In genomic region chr14:69288001-69288771, GRCh38 we compare ENCODE assay signal across 9 cellular contexts. TPM values are rescaled to one million over a fixed set of nuclear protein-coding genes. Genes with fewer than 3 reads are reported as not detected.
DNase-seq lines count a peak whose midpoint lies in the region; TF ChIP-seq lines count a peak whose summit lies in the region.
"Had no signal": no experiment of that assay in that cellular context is flagged by ENCODE, and none has a peak within 500 bp of the region (broad histone marks: within the 10 kb centered on the region; RNA-seq: fewer than 3 reads in every experiment).

No MANE protein-coding gene starts in this region.

- H3K27ac ChIP-seq in esophagus squamous epithelium: peak overlapping the region in 3 of 4 donors; percentile 36 to 50 (median 40)

- DNase-seq in Caco-2 (peak in 1 of 2 experiments; percentile 34), NCI-H446 treated with DMSO at 0.1 percent for 48 hours (lab: John Stamatoyannopoulos, UW) (peak; percentile 54), esophagus squamous epithelium (lab: John Stamatoyannopoulos, UW) (no peak), nucleus accumbens (lab: John Stamatoyannopoulos, UW) (peak in 30 of 56 donors; percentile 6 to 69 (median 28)), dedifferentiated amniotic fluid mesenchymal stem cell (ENCODE audit: extremely low spot score) (no peak), SKM-1 (lab: John Stamatoyannopoulos, UW; ENCODE audit: unreplicated experiment) (no peak), HEK293T (ENCODE audit: extremely low spot score) (no peak)
- no peak for DNase-seq in stimulated activated CD4-positive, alpha-beta T cell treated with anti-CD3 and anti-CD28 coated beads, Interleukin-2, amount 100 ng/mL, for 24 hours
- DNase-seq: activated gamma-delta T cell had no signal

- TF ChIP-seq POLR2A in esophagus squamous epithelium (IDR thresholded peaks at IDR 0.05): no peak

- CTCF ChIA-PET in Caco-2 (lab: Charles Lee) (interaction anchor here (0.7 to 2.9 kb wide), 19 partner anchors 9 to 172 kb away, joined by 3 to 68 read pairs (median 5); partner anchors contain the start of genes DCAF5, ERH, GALNT16 and SLC39A9), HEK293T (lab: Yijun Ruan, JAX) (interaction anchor here (0.9 to 1.8 kb wide), 6 partner anchors 10 to 425 kb away, joined by 4 to 13 read pairs (median 6); partner anchors contain the start of gene GALNT16)

- no TSS peak for BruUV-seq in Caco-2 (replicated peaks; lab: Mats Ljungman, UMichigan)

- POLR2A ChIA-PET in Caco-2 (lab: Charles Lee) (no interaction called here), HEK293T (lab: Yijun Ruan, JAX) (no interaction called here)

- intact Hi-C loops in Caco-2 (cut with micrococcal nuclease; ENCODE audit: unreplicated experiment): no loop called here
- intact Hi-C loops in esophagus squamous epithelium (cut with DNase I): no loop called here

- no peaks in the 10 kb centered on the region for H3K27me3 ChIP-seq in Caco-2 (replicated peaks; ENCODE audit: control insufficient read depth, insufficient read depth, low read length)
- H3K27me3 ChIP-seq in esophagus squamous epithelium: no peaks in the 10 kb centered on the region

- no peak overlapping the region for H3K27ac Mint-ChIP-seq in Caco-2 (ENCODE audit: unreplicated experiment)

- WGBS in esophagus squamous epithelium, 2 donors: 47 to 71% methylated on average over 3 to 7 of the region's 8 CpGs

- no peaks in the 10 kb centered on the region for H3K9me3 Mint-ChIP-seq in Caco-2 (ENCODE audit: unreplicated experiment)

- H3K4me1 ChIP-seq in Caco-2: peaks cover 4% of the 10 kb centered on the region; the same call in 1 of the 2 replicates
- H3K4me1 ChIP-seq in esophagus squamous epithelium: peaks cover 0 to 18% (median 0%) of the 10 kb centered on the region in 3 donors

- TF ChIP-seq CTCF in Caco-2 (IDR thresholded peaks at IDR 0.05; ENCODE audit: insufficient read depth in 1 of 2, low read depth in 1 of 2, low read length in 1 of 2, severe bottlenecking in 1 of 2, unreplicated experiment in 1 of 2) (peak; percentile 38 to 45), esophagus squamous epithelium (IDR thresholded peaks at IDR 0.05) (peak in 4 of 6 experiments; percentile 15 to 25 (median 24))

- H3K4me3 ChIP-seq in Caco-2 (ENCODE audit: low read depth, low read length) (no peak overlapping the region), esophagus squamous epithelium (no peak overlapping the region)

- H3K4me3 Mint-ChIP-seq in Caco-2 (ENCODE audit: unreplicated experiment): no peak overlapping the region

- H3K36me3 ChIP-seq in Caco-2 (ENCODE audit: control insufficient read depth, insufficient read depth, low read length): no peaks in the 10 kb centered on the region
- H3K36me3 ChIP-seq in esophagus squamous epithelium: no peaks in the 10 kb centered on the region

- H3K36me3 Mint-ChIP-seq in Caco-2 (ENCODE audit: insufficient read depth, unreplicated experiment): no peaks in the 10 kb centered on the region

- peaks cover 11% of the 10 kb centered on the region for H3K4me1 Mint-ChIP-seq in Caco-2 (ENCODE audit: low read depth, unreplicated experiment)

- no peaks in the 10 kb centered on the region for H3K9me3 ChIP-seq in Caco-2
- H3K9me3 ChIP-seq in esophagus squamous epithelium: no peaks in the 10 kb centered on the region

- H3K27me3 Mint-ChIP-seq in Caco-2 (ENCODE audit: insufficient read depth, unreplicated experiment): no peaks in the 10 kb centered on the region

TF ChIP-seq in HEK293T, 16 proteins besides CTCF, POLR2A, EP300 and RAD21:
- TF ChIP-seq FOXM1 (IDR thresholded peaks at IDR 0.05; ENCODE audit: borderline replicate concordance) (no peak), BHLHE40 (IDR thresholded peaks at IDR 0.05; ENCODE audit: borderline replicate concordance) (no peak), NFRKB (IDR thresholded peaks at IDR 0.05) (no peak), SP1 (IDR thresholded peaks at IDR 0.05) (no peak), CTBP1 (IDR thresholded peaks at IDR 0.05; ENCODE audit: borderline replicate concordance) (no peak), FOXK2 (IDR thresholded peaks at IDR 0.05) (no peak), TARDBP (IDR thresholded peaks at IDR 0.05) (no peak), HDGF (IDR thresholded peaks at IDR 0.05; ENCODE audit: borderline replicate concordance) (no peak), ARNT (IDR thresholded peaks at IDR 0.05) (no peak), SUZ12 (IDR thresholded peaks at IDR 0.05) (no peak), ELF4 (IDR thresholded peaks at IDR 0.05) (no peak), ZNF384 (IDR thresholded peaks at IDR 0.05) (no peak), PKNOX1 (IDR thresholded peaks at IDR 0.05) (no peak), L3MBTL2 (conservative IDR thresholded peaks at IDR 0.05) (no peak), FOXA1 (IDR thresholded peaks at IDR 0.05) (no peak)

RNA-seq across cellular contexts. Expression of gene GALNT16, which starts 28.2 kb away (rescaled TPM):
- total RNA-seq in Caco-2 (2022) (3.2 and 3.8 TPM in 2 replicates), esophagus squamous epithelium (1 to 10 TPM in 2 of 4 donors, under 1 TPM in 2; 0.11 to 2.7 (median 1.3) TPM)

Comparison
In these comparisons a context has a peak if more than half of its experiments do, and no peak if none do; other contexts are left out.
1. DNase-seq: peak in NCI-H446 treated with DMSO at 0.1 percent for 48 hours (single experiment) and nucleus accumbens (30 of 56); none in esophagus squamous epithelium (single experiment), dedifferentiated amniotic fluid mesenchymal stem cell (single experiment), SKM-1 (single experiment), HEK293T (single experiment) and stimulated activated CD4-positive, alpha-beta T cell treated with anti-CD3 and anti-CD28 coated beads, Interleukin-2, amount 100 ng/mL, for 24 hours (0 of 2).